In genomic region chr3:172033392-172033791, GRCh38 we compare ENCODE assay signal across 21 cellular contexts.
"Had no signal": no experiment of that assay in that cellular context is flagged by ENCODE, and none has a peak within 500 bp of the region (broad histone marks: within the 10 kb centered on the region; RNA-seq: fewer than 3 reads in every experiment).

No MANE protein-coding gene starts in this region.

- H3K4me3 Mint-ChIP-seq: dendritic cell treated with granulocyte-macrophage colony-stimulating factor and Interleukin-4, amounts not matched to agents 40 ng/mL and 50 ng/mL, for 4 days; effector memory CD8-positive, alpha-beta T cell; immature natural killer cell; natural killer cell treated with Interleukin-12 subunit alpha and Interleukin-12 subunit beta and Interleukin-15 and Interleukin-18, amount 100 ng/mL, for 72 hours had no signal

- H3K27me3 Mint-ChIP-seq: dendritic cell treated with granulocyte-macrophage colony-stimulating factor and Interleukin-4, amounts not matched to agents 40 ng/mL and 50 ng/mL, for 4 days; natural killer cell treated with Interleukin-12 subunit alpha and Interleukin-12 subunit beta and Interleukin-15 and Interleukin-18, amount 100 ng/mL, for 72 hours had no signal

- H3K27ac Mint-ChIP-seq: dendritic cell treated with granulocyte-macrophage colony-stimulating factor and Interleukin-4, amounts not matched to agents 40 ng/mL and 50 ng/mL, for 4 days; effector memory CD8-positive, alpha-beta T cell; immature natural killer cell had no signal

- H3K36me3 Mint-ChIP-seq: immature natural killer cell had no signal

- H3K36me3 ChIP-seq: esophagus squamous epithelium, gastroesophageal sphincter, left ventricle myocardium inferior, sigmoid colon had no signal

- H3K9me3 ChIP-seq: esophagus squamous epithelium, gastroesophageal sphincter, left ventricle myocardium inferior, psoas muscle, sigmoid colon had no signal

- H3K27ac ChIP-seq: epithelial cell of prostate, esophagus squamous epithelium, gastroesophageal sphincter, left ventricle myocardium inferior, parathyroid adenoma, psoas muscle, sigmoid colon, skin epidermis had no signal

- H3K4me3 ChIP-seq: esophagus squamous epithelium, gastroesophageal sphincter, left ventricle myocardium inferior, lung, psoas muscle, sigmoid colon, skin epidermis had no signal

- H3K27me3 ChIP-seq: esophagus squamous epithelium, gastroesophageal sphincter, sigmoid colon had no signal

- H3K9me3 Mint-ChIP-seq: effector memory CD8-positive, alpha-beta T cell; immature natural killer cell had no signal

- ATAC-seq: effector memory CD8-positive, alpha-beta T cell; gastroesophageal sphincter; natural killer cell treated with Interleukin-12 subunit alpha and Interleukin-12 subunit beta and Interleukin-15 and Interleukin-18, amount 100 ng/mL, for 72 hours; psoas muscle had no signal

- H3K4me1 ChIP-seq: parathyroid adenoma, psoas muscle had no signal

- DNase-seq: effector memory CD8-positive, alpha-beta T cell; esophagus squamous epithelium; foreskin fibroblast; glutamatergic neuron; immature natural killer cell; left ventricle myocardium inferior; mesenchymal stem cell; midbrain; psoas muscle; retina; sigmoid colon; stimulated activated CD4-positive, alpha-beta T cell treated with anti-CD3 and anti-CD28 coated beads, Interleukin-2, amount 100 ng/mL, for 24 hours; stimulated activated naive CD4-positive, alpha-beta T cell; trophoblast cell had no signal
